In the genomic region with DNA sequence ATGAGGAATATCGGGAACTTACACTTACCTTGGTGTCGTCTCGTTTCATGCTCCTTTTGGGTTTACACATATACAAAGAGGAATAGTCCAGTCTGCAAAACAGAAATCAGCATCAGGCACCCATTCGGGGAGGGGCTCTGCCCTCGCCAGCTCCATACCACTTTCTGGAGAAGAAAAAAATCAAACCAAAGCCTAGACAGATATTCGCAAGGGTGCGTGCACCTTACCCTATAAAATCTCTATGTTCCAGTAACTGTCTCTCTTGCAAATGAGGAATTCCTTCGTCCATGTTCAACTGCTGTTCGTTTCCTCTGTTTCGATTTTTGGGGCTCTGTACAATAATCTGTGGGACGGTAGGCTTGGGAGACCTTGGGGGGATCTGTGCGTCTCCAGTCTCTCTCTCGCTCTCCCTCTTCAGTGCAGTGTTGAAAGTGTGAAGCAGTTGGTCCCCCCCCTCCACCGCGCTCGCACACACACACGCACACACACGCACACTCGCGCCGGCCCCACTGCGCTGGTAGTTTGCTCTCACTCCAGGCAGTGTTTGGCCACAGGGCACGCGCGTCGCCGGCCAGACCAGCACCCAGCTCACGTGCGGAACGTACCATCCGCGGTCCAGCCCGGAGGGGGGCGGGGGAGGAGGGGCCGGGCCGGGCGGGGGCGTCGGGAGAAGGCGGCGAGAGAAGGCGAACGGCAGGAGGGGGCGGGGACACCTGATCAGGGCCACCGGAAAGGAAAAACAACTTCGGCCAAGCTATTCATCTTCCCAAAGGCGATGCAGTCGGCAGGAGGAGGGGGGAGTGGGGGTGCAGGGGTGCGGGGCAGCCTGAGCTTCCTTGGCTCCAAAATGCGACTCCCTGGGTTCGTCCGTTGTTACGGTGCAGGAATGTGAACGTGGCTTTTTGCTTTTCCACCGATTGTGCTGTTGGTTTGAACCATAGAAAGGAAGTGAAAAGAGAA, we compare ENCODE assay signal across 1 cellular context.
A peak's percentile ranks its signal among the peaks of the same experiment; 100 is the strongest.
TF ChIP-seq lines count a peak whose summit lies in the region.

A gene (minus strand): TSS at position 547 of the 960 bp plus-strand sequence. CDS start 258 bp downstream, at position 289.

TF ChIP-seq in HEK293, 187 proteins besides CTCF, POLR2A, EP300 and RAD21 (continued from another document):
- TF ChIP-seq, protein P1, sequence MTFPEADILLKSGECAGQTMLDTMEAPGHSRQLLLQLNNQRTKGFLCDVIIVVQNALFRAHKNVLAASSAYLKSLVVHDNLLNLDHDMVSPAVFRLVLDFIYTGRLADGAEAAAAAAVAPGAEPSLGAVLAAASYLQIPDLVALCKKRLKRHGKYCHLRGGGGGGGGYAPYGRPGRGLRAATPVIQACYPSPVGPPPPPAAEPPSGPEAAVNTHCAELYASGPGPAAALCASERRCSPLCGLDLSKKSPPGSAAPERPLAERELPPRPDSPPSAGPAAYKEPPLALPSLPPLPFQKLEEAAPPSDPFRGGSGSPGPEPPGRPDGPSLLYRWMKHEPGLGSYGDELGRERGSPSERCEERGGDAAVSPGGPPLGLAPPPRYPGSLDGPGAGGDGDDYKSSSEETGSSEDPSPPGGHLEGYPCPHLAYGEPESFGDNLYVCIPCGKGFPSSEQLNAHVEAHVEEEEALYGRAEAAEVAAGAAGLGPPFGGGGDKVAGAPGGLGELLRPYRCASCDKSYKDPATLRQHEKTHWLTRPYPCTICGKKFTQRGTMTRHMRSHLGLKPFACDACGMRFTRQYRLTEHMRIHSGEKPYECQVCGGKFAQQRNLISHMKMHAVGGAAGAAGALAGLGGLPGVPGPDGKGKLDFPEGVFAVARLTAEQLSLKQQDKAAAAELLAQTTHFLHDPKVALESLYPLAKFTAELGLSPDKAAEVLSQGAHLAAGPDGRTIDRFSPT (tag by site-specific recombination; IDR thresholded peaks at IDR 0.05) = peak; percentile 51
- TF ChIP-seq ZNF391 (tag by site-specific recombination; IDR thresholded peaks at IDR 0.05; ENCODE audit: borderline replicate concordance, low read depth) (peak; percentile 55; the same call in 1 of the 2 replicates), ZNF843 (tag by site-specific recombination; IDR thresholded peaks at IDR 0.05) (0 out of 2 replicates have a peak, but pooled peaks have one; percentile 24), ZNF184 (tag by site-specific recombination; IDR thresholded peaks at IDR 0.05) (no peak), GLIS2 (tag by site-specific recombination; IDR thresholded peaks at IDR 0.05) (peak; percentile 86), ZFP69B (tag by site-specific recombination; IDR thresholded peaks at IDR 0.05) (peak; percentile 81)
TF ChIP-seq in HEK293: peak in this region for 58.
